30 cellular contexts compared by ENCODE assay signal in genomic region chr20:8786383-8786782, GRCh38.
"Had no signal": no experiment of that assay in that cellular context is flagged by ENCODE, and none has a peak within 500 bp of the region (broad histone marks: within the 10 kb centered on the region; RNA-seq: fewer than 3 reads in every experiment).

No MANE protein-coding gene starts in this region.

- DNase-seq: cortex of kidney; dermis blood vessel endothelial cell; dorsolateral prefrontal cortex; effector CD4-positive, alpha-beta T cell; effector CD8-positive, alpha-beta T cell; effector memory CD4-positive, alpha-beta T cell; effector memory CD8-positive, alpha-beta T cell; endodermal cell; erythroblast; esophagus squamous epithelium; foreskin fibroblast; foreskin keratinocyte; foreskin melanocyte; gastrocnemius medialis; glutamatergic neuron; head of caudate nucleus; heart left ventricle; heart right ventricle had no signal

- H3K9me3 ChIP-seq: colonic mucosa, esophagus muscularis mucosa, esophagus squamous epithelium, gastrocnemius medialis, gastroesophageal sphincter, heart left ventricle, heart right ventricle had no signal

- H3K4me2 ChIP-seq: hepatocyte had no signal

- H3K4me3 Mint-ChIP-seq: dendritic cell treated with granulocyte-macrophage colony-stimulating factor and Interleukin-4, amounts not matched to agents 40 ng/mL and 50 ng/mL, for 4 days; effector memory CD8-positive, alpha-beta T cell; endodermal cell had no signal

- ATAC-seq: effector memory CD8-positive, alpha-beta T cell; esophagus mucosa; foreskin keratinocyte; gastrocnemius medialis; gastroesophageal sphincter; heart left ventricle; heart right ventricle had no signal

- H3K9me3 Mint-ChIP-seq: dendritic cell treated with granulocyte-macrophage colony-stimulating factor and Interleukin-4, amounts not matched to agents 40 ng/mL and 50 ng/mL, for 4 days; effector memory CD8-positive, alpha-beta T cell had no signal

- FAIRE-seq: colon, endometrium, endothelial cell of umbilical vein, frontal cortex had no signal

- H3K36me3 ChIP-seq: colonic mucosa, esophagus squamous epithelium, gastrocnemius medialis had no signal

- H3K27me3 ChIP-seq: colonic mucosa, dorsolateral prefrontal cortex, esophagus muscularis mucosa, esophagus squamous epithelium, foreskin keratinocyte, gastrocnemius medialis, gastroesophageal sphincter, heart left ventricle, heart right ventricle, hepatocyte had no signal

- H3K27ac Mint-ChIP-seq: dendritic cell treated with granulocyte-macrophage colony-stimulating factor and Interleukin-4, amounts not matched to agents 40 ng/mL and 50 ng/mL, for 4 days; endodermal cell had no signal

- H3K4me1 ChIP-seq: foreskin keratinocyte, gastrocnemius medialis had no signal

- H3K4me3 ChIP-seq: colonic mucosa, coronary artery, dorsolateral prefrontal cortex, esophagus muscularis mucosa, esophagus squamous epithelium, gastrocnemius medialis, gastroesophageal sphincter, heart left ventricle, heart right ventricle, hepatocyte had no signal

- H3K27me3 Mint-ChIP-seq: dendritic cell treated with granulocyte-macrophage colony-stimulating factor and Interleukin-4, amounts not matched to agents 40 ng/mL and 50 ng/mL, for 4 days; effector memory CD8-positive, alpha-beta T cell had no signal

- H3K27ac ChIP-seq: colonic mucosa, coronary artery, dorsolateral prefrontal cortex, epithelial cell of prostate, esophagus muscularis mucosa, esophagus squamous epithelium, foreskin keratinocyte, gastrocnemius medialis, gastroesophageal sphincter, heart left ventricle, heart right ventricle, hepatocyte had no signal
